Comparison of ENCODE assay signal across 1 cellular context in the genomic region with DNA sequence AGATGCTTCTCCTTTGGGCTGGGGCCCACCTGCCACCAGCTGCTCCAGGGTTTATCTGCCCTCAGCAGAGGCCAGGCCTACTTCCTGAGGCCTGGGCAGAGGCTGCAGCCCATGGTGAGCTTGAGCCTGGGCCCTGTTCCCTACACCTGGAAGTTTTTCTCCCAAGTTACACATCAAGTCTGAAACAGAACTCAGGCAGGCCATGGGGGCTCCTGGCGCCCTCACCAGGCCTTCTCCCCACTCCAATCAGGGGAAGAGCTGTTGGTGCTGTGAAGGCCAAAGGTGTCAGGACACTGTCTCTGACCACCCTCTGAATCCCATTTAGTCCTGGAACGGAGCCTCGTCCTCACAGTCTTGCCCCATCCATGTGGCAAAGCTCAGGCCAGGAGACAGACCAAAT.
TF ChIP-seq lines count a peak whose summit lies in the region.

No MANE protein-coding gene starts in this region.

TF ChIP-seq in IMR-90, 13 proteins besides CTCF, POLR2A, EP300 and RAD21 (continued from another document):
- TF ChIP-seq, protein P1, sequence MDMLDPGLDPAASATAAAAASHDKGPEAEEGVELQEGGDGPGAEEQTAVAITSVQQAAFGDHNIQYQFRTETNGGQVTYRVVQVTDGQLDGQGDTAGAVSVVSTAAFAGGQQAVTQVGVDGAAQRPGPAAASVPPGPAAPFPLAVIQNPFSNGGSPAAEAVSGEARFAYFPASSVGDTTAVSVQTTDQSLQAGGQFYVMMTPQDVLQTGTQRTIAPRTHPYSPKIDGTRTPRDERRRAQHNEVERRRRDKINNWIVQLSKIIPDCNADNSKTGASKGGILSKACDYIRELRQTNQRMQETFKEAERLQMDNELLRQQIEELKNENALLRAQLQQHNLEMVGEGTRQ (IDR thresholded peaks at IDR 0.05; ENCODE audit: low read depth, low read length) = no peak
- TF ChIP-seq MAZ (IDR thresholded peaks at IDR 0.05; ENCODE audit: borderline replicate concordance, low read depth, low read length) (no peak), MAFK (IDR thresholded peaks at IDR 0.05; ENCODE audit: low read depth, low read length) (no peak), FOS (IDR thresholded peaks at IDR 0.05; ENCODE audit: low read depth, low read length) (no peak), BHLHE40 (IDR thresholded peaks at IDR 0.05; ENCODE audit: low read depth, low read length) (no peak), NFE2L2 (IDR thresholded peaks at IDR 0.05; ENCODE audit: low read depth, low read length) (no peak), RCOR1 (IDR thresholded peaks at IDR 0.05; ENCODE audit: insufficient replicate concordance, low read length) (no peak), CEBPB (IDR thresholded peaks at IDR 0.05; ENCODE audit: low read depth, low read length) (no peak), CHD1 (IDR thresholded peaks at IDR 0.05; ENCODE audit: low read depth, low read length) (no peak)
